13 cellular contexts compared by ENCODE assay signal in genomic region chr13:20711301-20712044, GRCh38. TPM values are rescaled to one million over a fixed set of nuclear protein-coding genes. Genes with fewer than 3 reads are reported as not detected.
DNase-seq lines count a peak whose midpoint lies in the region; ATAC-seq and TF ChIP-seq lines count a peak whose summit lies in the region.
"Had no signal": no experiment of that assay in that cellular context is flagged by ENCODE, and none has a peak within 500 bp of the region (broad histone marks: within the 10 kb centered on the region; RNA-seq: fewer than 3 reads in every experiment).

No MANE protein-coding gene starts in this region.

- H3K4me1 ChIP-seq in endodermal cell (ENCODE audit: control insufficient read depth, insufficient read depth, low read length) (peaks cover 2% of the 10 kb centered on the region), skeletal muscle tissue (ENCODE audit: control insufficient read depth in 3 of 3, insufficient read depth in 3 of 3, low read length in 3 of 3) (peaks cover 25 to 33% (median 31%) of the 10 kb centered on the region in 3 donors)

- peaks cover 14% of the 10 kb centered on the region for H3K4me1 Mint-ChIP-seq in stimulated activated naive CD8-positive, alpha-beta T cell treated with anti-CD3 and anti-CD28 coated beads, Interleukin-15, amount 100 ng/mL, for 72 hours
- H3K4me1 Mint-ChIP-seq in endodermal cell: peaks cover 9% of the 10 kb centered on the region

- H3K27ac Mint-ChIP-seq in stimulated activated naive CD8-positive, alpha-beta T cell treated with anti-CD3 and anti-CD28 coated beads, Interleukin-15, amount 100 ng/mL, for 72 hours: no peak overlapping the region
- H3K27ac Mint-ChIP-seq in endodermal cell: no peak overlapping the region

- peaks cover 42% of the 10 kb centered on the region for H3K27me3 Mint-ChIP-seq in stimulated activated naive CD8-positive, alpha-beta T cell treated with anti-CD3 and anti-CD28 coated beads, Interleukin-15, amount 100 ng/mL, for 72 hours
- H3K27me3 Mint-ChIP-seq in endodermal cell (ENCODE audit: insufficient read depth): peaks cover 23% of the 10 kb centered on the region

- no peaks in the 10 kb centered on the region for H3K9me3 Mint-ChIP-seq in stimulated activated naive CD8-positive, alpha-beta T cell treated with anti-CD3 and anti-CD28 coated beads, Interleukin-15, amount 100 ng/mL, for 72 hours
- H3K9me3 Mint-ChIP-seq in endodermal cell: no peaks in the 10 kb centered on the region

- no peaks in the 10 kb centered on the region for H3K9me3 ChIP-seq in endodermal cell (ENCODE audit: control insufficient read depth, low read length)
- no peaks in the 10 kb centered on the region for H3K9me3 ChIP-seq in skeletal muscle tissue (ENCODE audit: control insufficient read depth in 3 of 3, low read length in 3 of 3)

- H3K9ac ChIP-seq in endodermal cell (ENCODE audit: extremely low read depth, low read length, poor library complexity, severe bottlenecking) (no peak overlapping the region), skeletal muscle tissue (ENCODE audit: low read depth in 1 of 3, low read length in 3 of 3) (no peak overlapping the region)

- H3K36me3 ChIP-seq in endodermal cell (ENCODE audit: control insufficient read depth, insufficient read depth, low read length) (no peaks in the 10 kb centered on the region), skeletal muscle tissue (ENCODE audit: control insufficient read depth in 3 of 3, insufficient read depth in 3 of 3, low read length in 3 of 3) (no peaks in the 10 kb centered on the region)

- no peak for DNase-seq in stimulated activated naive CD8-positive, alpha-beta T cell treated with anti-CD3 and anti-CD28 coated beads, Interleukin-15, Interleukin-2, amounts not matched to agents 100 U/mL and 50 U/mL, for 24 hours
- no peak for DNase-seq in stimulated activated naive CD8-positive, alpha-beta T cell treated with anti-CD3 and anti-CD28 coated beads, Interleukin-15, amount 100 ng/mL, for 72 hours
- DNase-seq in OCI-M1 (lab: John Stamatoyannopoulos, UW) (peak; percentile 23), endodermal cell (peak; percentile 86), globus pallidus (ENCODE audit: low spot score) (no peak), SW 1271 (lab: John Stamatoyannopoulos, UW) (no peak)
- DNase-seq: activated CD4-positive, alpha-beta T cell treated with anti-CD3 and anti-CD28 coated beads, Interleukin-2, amount 50 U/mL, for 48 hours; hippocampal formation; NCI-H2081; small intestine had no signal

- no peak overlapping the region for H3K4me3 Mint-ChIP-seq in stimulated activated naive CD8-positive, alpha-beta T cell treated with anti-CD3 and anti-CD28 coated beads, Interleukin-15, amount 100 ng/mL, for 72 hours
- H3K4me3 Mint-ChIP-seq in endodermal cell: no peak overlapping the region

- H3K4me3 ChIP-seq in endodermal cell (ENCODE audit: low read length) (no peak overlapping the region), skeletal muscle tissue (ENCODE audit: low read length in 3 of 3) (no peak overlapping the region)
- H3K4me3 ChIP-seq: lung had no signal

- peak; percentile 44 for TF ChIP-seq CTCF in endodermal cell (conservative IDR thresholded peaks at IDR 0.05)

- H3K27me3 ChIP-seq in endodermal cell (ENCODE audit: control insufficient read depth, insufficient read depth, low read length, poor library complexity, severe bottlenecking) (no peaks in the 10 kb centered on the region), skeletal muscle tissue (ENCODE audit: control insufficient read depth in 3 of 3, insufficient read depth in 3 of 3, low read length in 3 of 3) (peaks cover 0 to 2% (median 0%) of the 10 kb centered on the region in 3 donors)

- H3K27ac ChIP-seq in endodermal cell (ENCODE audit: low read depth, low read length): no peak overlapping the region
- peak overlapping the region; percentile 97 for H3K27ac ChIP-seq in skeletal muscle tissue (ENCODE audit: low read depth, low read length)

- 81 to 86% methylated on average over 11 to 13 of the region's 13 CpGs for WGBS in endodermal cell (ENCODE audit: insufficient coverage in 1 of 2, insufficient read length in 1 of 2), 2 experiments

- no peaks in the 10 kb centered on the region for H3K36me3 Mint-ChIP-seq in endodermal cell (ENCODE audit: low read depth)

- ATAC-seq in stimulated activated naive CD8-positive, alpha-beta T cell treated with anti-CD3 and anti-CD28 coated beads, Interleukin-15, Interleukin-2, amounts not matched to agents 100 U/mL and 50 U/mL, for 24 hours: peak; percentile 33
- no peak for ATAC-seq in stimulated activated naive CD8-positive, alpha-beta T cell treated with anti-CD3 and anti-CD28 coated beads, Interleukin-15, amount 100 ng/mL, for 72 hours
- no peak for ATAC-seq in SK-N-SH treated with all-trans-retinoic acid at 6 μM for 48 hours

TF ChIP-seq in SK-N-SH treated with all-trans-retinoic acid at 6 μM for 48 hours, 23 proteins besides CTCF, POLR2A, EP300 and RAD21:
- no peak for TF ChIP-seq ARNTL (CRISPR knock-in tag; IDR thresholded peaks at IDR 0.05; ENCODE audit: borderline replicate concordance, low read depth)

RNA-seq across cellular contexts. Expression of gene IL17D, which starts 8.0 kb away (rescaled TPM):
- total RNA-seq in endodermal cell (under 1 TPM; 0.33 to 0.88 TPM), skeletal muscle tissue (7.3 TPM)
- polyA plus RNA-seq in endodermal cell (2013, experiment 1 of 2): 1.5 TPM
- polyA plus RNA-seq in endodermal cell (2013, experiment 2 of 2): 0.95 TPM

Comparison
In these comparisons a context has a peak if more than half of its experiments do, and no peak if none do; other contexts are left out.
1. DNase-seq: peak in OCI-M1 (single experiment) and endodermal cell (single experiment); none in stimulated activated naive CD8-positive, alpha-beta T cell treated with anti-CD3 and anti-CD28 coated beads, Interleukin-15, Interleukin-2, amounts not matched to agents 100 U/mL and 50 U/mL, for 24 hours (single experiment), stimulated activated naive CD8-positive, alpha-beta T cell treated with anti-CD3 and anti-CD28 coated beads, Interleukin-15, amount 100 ng/mL, for 72 hours (0 of 2), globus pallidus (single experiment) and SW 1271 (0 of 2).